Comparison of ENCODE assay signal across 1 cellular context in genomic region chr17:60391419-60392041, GRCh38.
A peak's percentile ranks its signal among the peaks of the same experiment; 100 is the strongest.
TF ChIP-seq lines count a peak whose summit lies in the region.

No MANE protein-coding gene starts in this region.

TF ChIP-seq in K562, 482 proteins besides CTCF, POLR2A, EP300 and RAD21 (continued from another document and continues in another):
- TF ChIP-seq PRDM10 (IDR thresholded peaks at IDR 0.05; ENCODE audit: partially characterized antibody) (no peak), BRF2 (IDR thresholded peaks at IDR 0.05; ENCODE audit: borderline replicate concordance, insufficient read depth, insufficient read length) (no peak), PHF21A (IDR thresholded peaks at IDR 0.05; ENCODE audit: borderline replicate concordance, low read depth) (no peak), SIX5 (IDR thresholded peaks at IDR 0.05; ENCODE audit: borderline replicate concordance in 1 of 2, insufficient read depth in 1 of 2, low read depth in 1 of 2, low read length in 2 of 2) (no peak), PHTF2 (CRISPR knock-in tag; IDR thresholded peaks at IDR 0.05) (peak; percentile 83; the same call in 1 of the 2 replicates), DMBX1 (CRISPR knock-in tag; IDR thresholded peaks at IDR 0.05; ENCODE audit: borderline replicate concordance) (no peak), FOSL1 (tag; conservative IDR thresholded peaks at IDR 0.05) (no peak), DPF2 (IDR thresholded peaks at IDR 0.05) (no peak), ZKSCAN1 (IDR thresholded peaks at IDR 0.05; ENCODE audit: low read depth, low read length) (no peak), ZNF318 (IDR thresholded peaks at IDR 0.05; ENCODE audit: borderline replicate concordance in 1 of 2, low read depth in 1 of 2) (no peak), HINFP (tag; conservative IDR thresholded peaks at IDR 0.05; ENCODE audit: low read depth) (no peak), CEBPG (CRISPR knock-in tag; IDR thresholded peaks at IDR 0.05) (no peak), CEBPG (tag; conservative IDR thresholded peaks at IDR 0.05 in 1 of 2, IDR thresholded peaks at IDR 0.05 in 1 of 2) (no peak), ZNF253 (CRISPR knock-in tag; conservative IDR thresholded peaks at IDR 0.05) (no peak), BRF1 (IDR thresholded peaks at IDR 0.05; ENCODE audit: borderline replicate concordance, extremely low read depth, insufficient read length) (no peak), RBM22 (IDR thresholded peaks at IDR 0.05; ENCODE audit: low read depth, low read length, poor library complexity, severe bottlenecking) (no peak), DACH1 (IDR thresholded peaks at IDR 0.05; ENCODE audit: partially characterized antibody) (no peak), RNF2 (IDR thresholded peaks at IDR 0.05) (no peak), ZFX (CRISPR knock-in tag; IDR thresholded peaks at IDR 0.05) (peak; percentile 29), L3MBTL2 (IDR thresholded peaks at IDR 0.05) (no peak), USF1 (CRISPR knock-in tag; IDR thresholded peaks at IDR 0.05) (no peak), GATAD2B (IDR thresholded peaks at IDR 0.05; ENCODE audit: borderline replicate concordance) (no peak), HNRNPLL (IDR thresholded peaks at IDR 0.05; ENCODE audit: low read depth, low read length, poor library complexity, severe bottlenecking) (no peak), POLR2AphosphoS2 (IDR thresholded peaks at IDR 0.05; ENCODE audit: low read length) (no peak; the same call in 1 of the 2 replicates), TCFL5 (CRISPR knock-in tag; conservative IDR thresholded peaks at IDR 0.05) (no peak), ILF3 (IDR thresholded peaks at IDR 0.05; ENCODE audit: borderline replicate concordance) (no peak), EP400 (IDR thresholded peaks at IDR 0.05) (no peak), PML (IDR thresholded peaks at IDR 0.05; ENCODE audit: low read length) (no peak), ESRRA (IDR thresholded peaks at IDR 0.05; ENCODE audit: borderline replicate concordance, low read depth) (no peak), EHMT2 (IDR thresholded peaks at IDR 0.05) (no peak), TAF1 (IDR thresholded peaks at IDR 0.05; ENCODE audit: control insufficient read depth, extremely low read depth, insufficient read depth, low read length, severe bottlenecking) (peak; percentile 53)
- TF ChIP-seq, protein P1, sequence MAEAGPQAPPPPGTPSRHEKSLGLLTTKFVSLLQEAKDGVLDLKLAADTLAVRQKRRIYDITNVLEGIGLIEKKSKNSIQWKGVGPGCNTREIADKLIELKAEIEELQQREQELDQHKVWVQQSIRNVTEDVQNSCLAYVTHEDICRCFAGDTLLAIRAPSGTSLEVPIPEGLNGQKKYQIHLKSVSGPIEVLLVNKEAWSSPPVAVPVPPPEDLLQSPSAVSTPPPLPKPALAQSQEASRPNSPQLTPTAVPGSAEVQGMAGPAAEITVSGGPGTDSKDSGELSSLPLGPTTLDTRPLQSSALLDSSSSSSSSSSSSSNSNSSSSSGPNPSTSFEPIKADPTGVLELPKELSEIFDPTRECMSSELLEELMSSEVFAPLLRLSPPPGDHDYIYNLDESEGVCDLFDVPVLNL (CRISPR knock-in tag; IDR thresholded peaks at IDR 0.05; ENCODE audit: low read depth), result no peak
- TF ChIP-seq, protein P2, sequence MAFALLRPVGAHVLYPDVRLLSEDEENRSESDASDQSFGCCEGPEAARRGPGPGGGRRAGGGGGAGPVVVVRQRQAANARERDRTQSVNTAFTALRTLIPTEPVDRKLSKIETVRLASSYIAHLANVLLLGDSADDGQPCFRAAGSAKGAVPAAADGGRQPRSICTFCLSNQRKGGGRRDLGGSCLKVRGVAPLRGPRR (CRISPR knock-in tag; IDR thresholded peaks at IDR 0.05), result no peak
- TF ChIP-seq, protein P3, sequence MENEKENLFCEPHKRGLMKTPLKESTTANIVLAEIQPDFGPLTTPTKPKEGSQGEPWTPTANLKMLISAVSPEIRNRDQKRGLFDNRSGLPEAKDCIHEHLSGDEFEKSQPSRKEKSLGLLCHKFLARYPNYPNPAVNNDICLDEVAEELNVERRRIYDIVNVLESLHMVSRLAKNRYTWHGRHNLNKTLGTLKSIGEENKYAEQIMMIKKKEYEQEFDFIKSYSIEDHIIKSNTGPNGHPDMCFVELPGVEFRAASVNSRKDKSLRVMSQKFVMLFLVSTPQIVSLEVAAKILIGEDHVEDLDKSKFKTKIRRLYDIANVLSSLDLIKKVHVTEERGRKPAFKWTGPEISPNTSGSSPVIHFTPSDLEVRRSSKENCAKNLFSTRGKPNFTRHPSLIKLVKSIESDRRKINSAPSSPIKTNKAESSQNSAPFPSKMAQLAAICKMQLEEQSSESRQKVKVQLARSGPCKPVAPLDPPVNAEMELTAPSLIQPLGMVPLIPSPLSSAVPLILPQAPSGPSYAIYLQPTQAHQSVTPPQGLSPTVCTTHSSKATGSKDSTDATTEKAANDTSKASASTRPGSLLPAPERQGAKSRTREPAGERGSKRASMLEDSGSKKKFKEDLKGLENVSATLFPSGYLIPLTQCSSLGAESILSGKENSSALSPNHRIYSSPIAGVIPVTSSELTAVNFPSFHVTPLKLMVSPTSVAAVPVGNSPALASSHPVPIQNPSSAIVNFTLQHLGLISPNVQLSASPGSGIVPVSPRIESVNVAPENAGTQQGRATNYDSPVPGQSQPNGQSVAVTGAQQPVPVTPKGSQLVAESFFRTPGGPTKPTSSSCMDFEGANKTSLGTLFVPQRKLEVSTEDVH (IDR thresholded peaks at IDR 0.05; ENCODE audit: low read depth, partially characterized antibody), result no peak
- TF ChIP-seq, protein P4, sequence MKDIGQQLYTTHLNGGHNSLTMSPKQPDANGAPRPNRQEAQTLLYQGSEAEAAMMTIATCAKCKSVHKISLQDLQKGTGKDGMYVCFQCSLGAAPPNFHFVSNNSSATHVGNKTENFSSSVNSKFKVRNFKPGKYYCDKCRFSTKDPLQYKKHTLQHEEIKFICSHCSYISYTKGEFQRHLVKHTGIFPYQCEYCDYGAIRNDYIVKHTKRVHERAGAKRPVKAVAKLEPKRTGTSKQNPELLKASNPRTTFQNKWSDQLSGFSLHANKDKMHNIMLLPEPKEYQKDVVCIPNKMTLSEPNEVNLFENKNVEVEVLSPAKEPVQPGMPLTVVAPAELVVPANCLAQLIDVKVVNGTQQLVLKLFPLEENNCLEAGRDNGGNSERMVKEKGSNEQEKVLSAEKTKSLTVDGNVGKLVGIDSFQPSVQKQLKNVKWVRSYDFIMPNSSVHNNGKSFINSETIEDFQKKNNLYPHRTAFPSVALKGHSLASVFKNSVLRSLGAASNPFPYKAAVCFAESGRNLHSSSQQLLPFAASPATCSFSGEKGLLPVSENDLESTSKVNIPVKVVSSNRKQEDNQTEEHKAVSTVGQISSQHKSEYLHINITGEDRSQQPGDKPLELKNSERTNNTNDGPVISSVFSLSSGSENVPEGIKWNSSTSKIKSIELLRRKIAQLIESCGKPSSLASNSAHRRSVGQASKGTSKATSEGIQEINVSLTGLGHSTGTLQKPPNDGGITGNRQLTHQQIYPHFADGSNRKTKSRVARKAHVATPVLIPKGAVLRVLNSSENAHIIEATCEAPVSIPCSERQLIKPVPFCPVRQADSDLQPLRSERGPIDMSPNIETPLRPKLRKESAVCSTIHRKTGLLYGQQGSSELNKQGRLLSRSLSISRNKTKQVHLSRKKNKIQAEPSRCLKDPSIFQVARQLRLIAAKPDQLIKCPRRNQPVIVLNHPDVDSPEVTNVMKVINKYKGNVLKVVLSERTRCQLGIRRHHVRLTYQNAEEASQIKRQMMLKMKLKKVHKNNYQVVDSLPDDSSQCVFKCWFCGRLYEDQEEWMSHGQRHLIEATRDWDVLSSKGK (CRISPR knock-in tag; IDR thresholded peaks at IDR 0.05), result no peak
